Comparison of ENCODE assay signal across 18 cellular contexts in genomic region chr6:21998539-21998938, GRCh38.
DNase-seq lines count a peak whose midpoint lies in the region; ATAC-seq and TF ChIP-seq lines count a peak whose summit lies in the region.
"Had no signal": no experiment of that assay in that cellular context is flagged by ENCODE, and none has a peak within 500 bp of the region (broad histone marks: within the 10 kb centered on the region; RNA-seq: fewer than 3 reads in every experiment).

No MANE protein-coding gene starts in this region.

- H4K20me1 ChIP-seq in osteoblast (ENCODE audit: insufficient read depth, low read length), result no peaks in the 10 kb centered on the region

- no peaks in the 10 kb centered on the region for H3K79me2 ChIP-seq in osteoblast (ENCODE audit: insufficient read depth, low read length)

- H3K4me2 ChIP-seq in osteoblast (ENCODE audit: insufficient read depth, low read length), result peak overlapping the region; percentile 48

- H3K9me3 ChIP-seq in KOPT-K1 (ENCODE audit: insufficient read depth, low read length, poor library complexity, severe bottlenecking) (no peaks in the 10 kb centered on the region), osteoblast (ENCODE audit: low read depth, low read length) (no peaks in the 10 kb centered on the region)
- H3K9me3 ChIP-seq: MG63, sigmoid colon, suprapubic skin had no signal

- TF ChIP-seq CTCF in GM12865 (IDR thresholded peaks at IDR 0.05; ENCODE audit: insufficient read depth, low read depth, low read length, missing control alignments) (no peak), osteoblast (IDR thresholded peaks at IDR 0.05; ENCODE audit: extremely low read depth, low read depth, low read length) (no peak)

- no peak; the same call in 1 of the 3 replicates for ATAC-seq in SK-N-SH treated with all-trans-retinoic acid at 6 μM for 48 hours
- ATAC-seq: activated CD8-positive, alpha-beta memory T cell treated with anti-CD3 and anti-CD28 coated beads, Interleukin-2, amount 10 ng/mL, durations not matched to agents 7 days and 5 days had no signal

- H2AFZ ChIP-seq in osteoblast (ENCODE audit: low read length), result peak overlapping the region; percentile 56

- H3K27ac ChIP-seq in KOPT-K1 (ENCODE audit: low read depth, low read length, poor library complexity, severe bottlenecking), result peak overlapping the region; percentile 91
- peak overlapping the region; percentile 56 for H3K27ac ChIP-seq in osteoblast (ENCODE audit: low read depth, low read length)
- H3K27ac ChIP-seq: suprapubic skin had no signal

- H3K36me3 ChIP-seq in KOPT-K1 (ENCODE audit: insufficient read depth, low read length), result peaks cover 34% of the 10 kb centered on the region
- no peaks in the 10 kb centered on the region for H3K36me3 ChIP-seq in osteoblast (ENCODE audit: insufficient read depth, low read length)
- H3K36me3 ChIP-seq: MG63, sigmoid colon, suprapubic skin had no signal

- H3K4me1 ChIP-seq in osteoblast (ENCODE audit: insufficient read depth, low read length), result peaks cover 24% of the 10 kb centered on the region
- H3K4me1 ChIP-seq: suprapubic skin had no signal

- DNase-seq in GM12865 (ENCODE audit: low read depth), result peak; percentile 26
- DNase-seq in osteoblast (ENCODE audit: insufficient read length, low spot score, missing footprints), result no peak
- DNase-seq in AG20443 (ENCODE audit: low spot score), result no peak
- DNase-seq in central memory CD4-positive, alpha-beta T cell, result no peak
- DNase-seq in D341Med (ENCODE audit: low spot score), result no peak
- DNase-seq: activated CD4-positive, CD25-positive, alpha-beta regulatory T cell treated with anti-CD3 and anti-CD28 coated beads, Interleukin-2, amount 50 U/mL, for 72 hours; activated CD8-positive, alpha-beta memory T cell treated with anti-CD3 and anti-CD28 coated beads, Interleukin-2, amount 10 ng/mL, durations not matched to agents 7 days and 5 days; activated gamma-delta T cell; H7; NCI-H2081 treated with DMSO at 0.1 percent for 48 hours; sigmoid colon; stimulated activated CD4-positive, alpha-beta T cell treated with anti-CD3 and anti-CD28 coated beads, Interleukin-4, amount 100 ng/mL, for 24 hours; stimulated activated CD8-positive, alpha-beta memory T cell treated with anti-CD3 and anti-CD28 coated beads, Interleukin-4, amount 100 ng/mL, for 48 hours; T-helper 2 cell had no signal

- H3K27me3 ChIP-seq in osteoblast (ENCODE audit: insufficient read depth, low read length), result no peaks in the 10 kb centered on the region
- H3K27me3 ChIP-seq: MG63, sigmoid colon, suprapubic skin had no signal

- H3K4me3 ChIP-seq in GM12865 (ENCODE audit: low read depth, low read length) (no peak overlapping the region), osteoblast (ENCODE audit: insufficient read depth, low read length) (no peak overlapping the region)
- H3K4me3 ChIP-seq: MG63, sigmoid colon, suprapubic skin had no signal

TF ChIP-seq in SK-N-SH treated with all-trans-retinoic acid at 6 μM for 48 hours, 23 proteins besides CTCF, POLR2A, EP300 and RAD21:
- no peak for TF ChIP-seq ZFP3 (CRISPR knock-in tag; IDR thresholded peaks at IDR 0.05)
- 0 out of 2 replicates have a peak, but pooled peaks have one; percentile 24 for TF ChIP-seq CSRNP3 (CRISPR knock-in tag; IDR thresholded peaks at IDR 0.05)
- no peak for TF ChIP-seq TOX (CRISPR knock-in tag; IDR thresholded peaks at IDR 0.05; ENCODE audit: borderline replicate concordance)
- no peak for TF ChIP-seq OSR1 (CRISPR knock-in tag; IDR thresholded peaks at IDR 0.05)
